18 cellular contexts compared by ENCODE assay signal in genomic region chr1:87398644-87399043, GRCh38.
DNase-seq lines count a peak whose midpoint lies in the region; ATAC-seq and TF ChIP-seq lines count a peak whose summit lies in the region.
"Had no signal": no experiment of that assay in that cellular context is flagged by ENCODE, and none has a peak within 500 bp of the region (broad histone marks: within the 10 kb centered on the region; RNA-seq: fewer than 3 reads in every experiment).

No MANE protein-coding gene starts in this region.

- ATAC-seq in PC-3 (peak; percentile 63), HG03342 (IDR thresholded peaks at IDR 0.05; ENCODE audit: unreplicated experiment) (no peak)
- ATAC-seq: left lobe of liver had no signal

- no peaks in the 10 kb centered on the region for H4K20me1 ChIP-seq in PC-3 (ENCODE audit: low read length)

- H3K9me2 ChIP-seq in PC-3 (replicated peaks; ENCODE audit: low read length), result no peaks in the 10 kb centered on the region

- H3K27me3 ChIP-seq in PC-3 (ENCODE audit: low read length), result no peaks in the 10 kb centered on the region
- H3K27me3 ChIP-seq: cardiac muscle cell, hepatocyte had no signal

- H3K9ac ChIP-seq in PC-3 (ENCODE audit: low read length), result peak overlapping the region; percentile 69

- H3K36me3 ChIP-seq in PC-3 (ENCODE audit: low read depth, low read length), result no peaks in the 10 kb centered on the region
- H3K36me3 ChIP-seq: cardiac muscle cell had no signal

- H3K79me2 ChIP-seq in PC-3 (ENCODE audit: low read length), result no peaks in the 10 kb centered on the region
- H3K79me2 ChIP-seq: hepatocyte had no signal

- DNase-seq in GM04503 (ENCODE audit: low read depth) (peak; percentile 37), PC-3 (peak; percentile 84), epithelial cell of prostate (ENCODE audit: low read depth, low spot score) (peak; percentile 65), skeletal muscle cell (ENCODE audit: low read depth) (peak; percentile 57), SKM-1 (lab: John Stamatoyannopoulos, UW; ENCODE audit: unreplicated experiment) (no peak), cerebellum (ENCODE audit: low spot score) (no peak)
- DNase-seq: activated CD8-positive, alpha-beta memory T cell treated with anti-CD3 and anti-CD28 coated beads for 24 hours; CD4-positive, alpha-beta memory T cell; GDM1; Kasumi-1; naive B cell; NCI-H1930; NK-92 treated with Interleukin-12 subunit alpha and Interleukin-12 subunit beta, amount 100 ng/mL, for 24 hours; stimulated activated CD4-positive, alpha-beta T cell treated with anti-CD3 and anti-CD28 coated beads, Interleukin-2, amount 100 ng/mL, for 48 hours had no signal

- no peaks in the 10 kb centered on the region for H3K9me3 ChIP-seq in PC-3 (ENCODE audit: low read length)

- peak overlapping the region; percentile 63 for H3K4me2 ChIP-seq in PC-3 (ENCODE audit: low read length)
- H3K4me2 ChIP-seq: hepatocyte had no signal

- no peaks in the 10 kb centered on the region for H3F3A ChIP-seq in PC-3 (ENCODE audit: low read length, unreplicated experiment)

- BruUV-seq in PC-3 (replicated peaks; lab: Mats Ljungman, UMichigan), result no TSS peak

- peak overlapping the region; percentile 94 for H3K27ac ChIP-seq in PC-3 (ENCODE audit: low read length)
- peak overlapping the region; percentile 92 for H3K27ac ChIP-seq in epithelial cell of prostate
- H3K27ac ChIP-seq: cardiac muscle cell, hepatocyte had no signal

- H3K4me1 ChIP-seq in PC-3 (ENCODE audit: insufficient read depth, low read length), result peaks cover 37% of the 10 kb centered on the region

- CTCF ChIA-PET in PC-3 (lab: Charles Lee), result no interaction called here

- no peak for TF ChIP-seq CTCF in PC-3 (conservative IDR thresholded peaks at IDR 0.05; ENCODE audit: low read depth, low read length)

- peak overlapping the region; percentile 14; the same call in 1 of the 2 replicates for H3K4me3 ChIP-seq in PC-3 (ENCODE audit: low read length)
- H3K4me3 ChIP-seq in skeletal muscle cell (ENCODE audit: low read depth, low read length), result no peak overlapping the region
- H3K4me3 ChIP-seq: cardiac muscle cell, hepatocyte had no signal

- POLR2A ChIA-PET in PC-3 (lab: Charles Lee; ENCODE audit: unreplicated experiment), result interaction anchor here (0.6 kb wide), 1 partner anchor 281 kb away, joined by 3 read pairs; no protein-coding TSS in a partner anchor

- intact Hi-C loops in PC-3 (cut with micrococcal nuclease), result loop anchor here (10.0 kb wide), 2 partner anchors 246 to 556 kb away; no protein-coding TSS in a partner anchor

- no peak overlapping the region; the same call in 1 of the 2 replicates for H2AFZ ChIP-seq in PC-3 (ENCODE audit: low read length)
- H2AFZ ChIP-seq: hepatocyte had no signal

Comparison
In these comparisons a context has a peak if more than half of its experiments do, and no peak if none do; other contexts are left out.
1. DNase-seq: peak in GM04503 (single experiment), PC-3 (single experiment), epithelial cell of prostate (single experiment) and skeletal muscle cell (single experiment); none in SKM-1 (single experiment) and cerebellum (single experiment).